Comparison of ENCODE assay signal across 1 cellular context in genomic region chr6:142265476-142265875, GRCh38.
A peak's percentile ranks its signal among the peaks of the same experiment; 100 is the strongest.
TF ChIP-seq lines count a peak whose summit lies in the region.

No MANE protein-coding gene starts in this region.

TF ChIP-seq in HepG2, 621 proteins besides CTCF, POLR2A, EP300 and RAD21 (continued from another document and continues in another):
- TF ChIP-seq ATF6 (CRISPR knock-in tag; conservative IDR thresholded peaks at IDR 0.05) (no peak), ZNF232 (CRISPR knock-in tag; IDR thresholded peaks at IDR 0.05; ENCODE audit: borderline replicate concordance) (no peak), ZNF10 (CRISPR knock-in tag; IDR thresholded peaks at IDR 0.05; ENCODE audit: borderline replicate concordance, low read depth) (no peak), POLR2AphosphoS2 (IDR thresholded peaks at IDR 0.05; ENCODE audit: low read depth, low read length) (no peak), ATM (IDR thresholded peaks at IDR 0.05; ENCODE audit: borderline replicate concordance) (no peak; the same call in 1 of the 2 replicates), FIP1L1 (IDR thresholded peaks at IDR 0.05; ENCODE audit: borderline replicate concordance, insufficient read depth, low read depth, low read length) (no peak), KDM3A (CRISPR knock-in tag; IDR thresholded peaks at IDR 0.05; ENCODE audit: low read depth) (peak; percentile 58; the same call in 1 of the 2 replicates), NR3C1 (CRISPR knock-in tag; IDR thresholded peaks at IDR 0.05) (no peak), MXI1 (IDR thresholded peaks at IDR 0.05; ENCODE audit: borderline replicate concordance, low read depth, low read length) (no peak), ZFP82 (CRISPR knock-in tag; IDR thresholded peaks at IDR 0.05; ENCODE audit: borderline replicate concordance) (no peak), HMG20A (CRISPR knock-in tag; IDR thresholded peaks at IDR 0.05; ENCODE audit: borderline replicate concordance) (peak; percentile 98), MEIS2 (CRISPR knock-in tag; IDR thresholded peaks at IDR 0.05) (no peak), ZBTB25 (CRISPR knock-in tag; IDR thresholded peaks at IDR 0.05) (peak; percentile 72), ELF4 (CRISPR knock-in tag; IDR thresholded peaks at IDR 0.05; ENCODE audit: borderline replicate concordance) (no peak), MBD4 (IDR thresholded peaks at IDR 0.05; ENCODE audit: borderline replicate concordance, low read length) (no peak; the same call in 1 of the 2 replicates), CENPBD1 (CRISPR knock-in tag; IDR thresholded peaks at IDR 0.05; ENCODE audit: borderline replicate concordance, low read depth) (no peak), MTA1 (CRISPR knock-in tag; IDR thresholded peaks at IDR 0.05; ENCODE audit: borderline replicate concordance) (no peak; the same call in 1 of the 2 replicates), NCOA2 (CRISPR knock-in tag; IDR thresholded peaks at IDR 0.05) (peak; percentile 95), ZNF713 (CRISPR knock-in tag; IDR thresholded peaks at IDR 0.05) (no peak), HDAC1 (CRISPR knock-in tag; IDR thresholded peaks at IDR 0.05) (peak; percentile 74; the same call in 1 of the 2 replicates), ZNF367 (CRISPR knock-in tag; IDR thresholded peaks at IDR 0.05; ENCODE audit: borderline replicate concordance) (no peak), MIER2 (CRISPR knock-in tag; IDR thresholded peaks at IDR 0.05) (peak; percentile 83), TCF7 (IDR thresholded peaks at IDR 0.05; ENCODE audit: low read depth) (peak; percentile 71), KMT2B (CRISPR knock-in tag; IDR thresholded peaks at IDR 0.05) (0 out of 2 replicates have a peak, but pooled peaks have one; percentile 65), ZNF570 (CRISPR knock-in tag; IDR thresholded peaks at IDR 0.05; ENCODE audit: borderline replicate concordance) (no peak), IRX3 (CRISPR knock-in tag; IDR thresholded peaks at IDR 0.05; ENCODE audit: borderline replicate concordance, low read depth) (no peak), ZNF382 (CRISPR knock-in tag; IDR thresholded peaks at IDR 0.05; ENCODE audit: borderline replicate concordance) (no peak), ZNF124 (CRISPR knock-in tag; IDR thresholded peaks at IDR 0.05) (peak; percentile 84), TBL1XR1 (IDR thresholded peaks at IDR 0.05; ENCODE audit: borderline replicate concordance, low read length, partially characterized antibody) (peak; percentile 92)
- TF ChIP-seq, protein P1, sequence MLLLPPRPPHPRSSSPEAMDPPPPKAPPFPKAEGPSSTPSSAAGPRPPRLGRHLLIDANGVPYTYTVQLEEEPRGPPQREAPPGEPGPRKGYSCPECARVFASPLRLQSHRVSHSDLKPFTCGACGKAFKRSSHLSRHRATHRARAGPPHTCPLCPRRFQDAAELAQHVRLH (CRISPR knock-in tag; IDR thresholded peaks at IDR 0.05; ENCODE audit: borderline replicate concordance, low read depth) = 0 out of 2 replicates have a peak, but pooled peaks have one; percentile 31
- TF ChIP-seq, protein P2, sequence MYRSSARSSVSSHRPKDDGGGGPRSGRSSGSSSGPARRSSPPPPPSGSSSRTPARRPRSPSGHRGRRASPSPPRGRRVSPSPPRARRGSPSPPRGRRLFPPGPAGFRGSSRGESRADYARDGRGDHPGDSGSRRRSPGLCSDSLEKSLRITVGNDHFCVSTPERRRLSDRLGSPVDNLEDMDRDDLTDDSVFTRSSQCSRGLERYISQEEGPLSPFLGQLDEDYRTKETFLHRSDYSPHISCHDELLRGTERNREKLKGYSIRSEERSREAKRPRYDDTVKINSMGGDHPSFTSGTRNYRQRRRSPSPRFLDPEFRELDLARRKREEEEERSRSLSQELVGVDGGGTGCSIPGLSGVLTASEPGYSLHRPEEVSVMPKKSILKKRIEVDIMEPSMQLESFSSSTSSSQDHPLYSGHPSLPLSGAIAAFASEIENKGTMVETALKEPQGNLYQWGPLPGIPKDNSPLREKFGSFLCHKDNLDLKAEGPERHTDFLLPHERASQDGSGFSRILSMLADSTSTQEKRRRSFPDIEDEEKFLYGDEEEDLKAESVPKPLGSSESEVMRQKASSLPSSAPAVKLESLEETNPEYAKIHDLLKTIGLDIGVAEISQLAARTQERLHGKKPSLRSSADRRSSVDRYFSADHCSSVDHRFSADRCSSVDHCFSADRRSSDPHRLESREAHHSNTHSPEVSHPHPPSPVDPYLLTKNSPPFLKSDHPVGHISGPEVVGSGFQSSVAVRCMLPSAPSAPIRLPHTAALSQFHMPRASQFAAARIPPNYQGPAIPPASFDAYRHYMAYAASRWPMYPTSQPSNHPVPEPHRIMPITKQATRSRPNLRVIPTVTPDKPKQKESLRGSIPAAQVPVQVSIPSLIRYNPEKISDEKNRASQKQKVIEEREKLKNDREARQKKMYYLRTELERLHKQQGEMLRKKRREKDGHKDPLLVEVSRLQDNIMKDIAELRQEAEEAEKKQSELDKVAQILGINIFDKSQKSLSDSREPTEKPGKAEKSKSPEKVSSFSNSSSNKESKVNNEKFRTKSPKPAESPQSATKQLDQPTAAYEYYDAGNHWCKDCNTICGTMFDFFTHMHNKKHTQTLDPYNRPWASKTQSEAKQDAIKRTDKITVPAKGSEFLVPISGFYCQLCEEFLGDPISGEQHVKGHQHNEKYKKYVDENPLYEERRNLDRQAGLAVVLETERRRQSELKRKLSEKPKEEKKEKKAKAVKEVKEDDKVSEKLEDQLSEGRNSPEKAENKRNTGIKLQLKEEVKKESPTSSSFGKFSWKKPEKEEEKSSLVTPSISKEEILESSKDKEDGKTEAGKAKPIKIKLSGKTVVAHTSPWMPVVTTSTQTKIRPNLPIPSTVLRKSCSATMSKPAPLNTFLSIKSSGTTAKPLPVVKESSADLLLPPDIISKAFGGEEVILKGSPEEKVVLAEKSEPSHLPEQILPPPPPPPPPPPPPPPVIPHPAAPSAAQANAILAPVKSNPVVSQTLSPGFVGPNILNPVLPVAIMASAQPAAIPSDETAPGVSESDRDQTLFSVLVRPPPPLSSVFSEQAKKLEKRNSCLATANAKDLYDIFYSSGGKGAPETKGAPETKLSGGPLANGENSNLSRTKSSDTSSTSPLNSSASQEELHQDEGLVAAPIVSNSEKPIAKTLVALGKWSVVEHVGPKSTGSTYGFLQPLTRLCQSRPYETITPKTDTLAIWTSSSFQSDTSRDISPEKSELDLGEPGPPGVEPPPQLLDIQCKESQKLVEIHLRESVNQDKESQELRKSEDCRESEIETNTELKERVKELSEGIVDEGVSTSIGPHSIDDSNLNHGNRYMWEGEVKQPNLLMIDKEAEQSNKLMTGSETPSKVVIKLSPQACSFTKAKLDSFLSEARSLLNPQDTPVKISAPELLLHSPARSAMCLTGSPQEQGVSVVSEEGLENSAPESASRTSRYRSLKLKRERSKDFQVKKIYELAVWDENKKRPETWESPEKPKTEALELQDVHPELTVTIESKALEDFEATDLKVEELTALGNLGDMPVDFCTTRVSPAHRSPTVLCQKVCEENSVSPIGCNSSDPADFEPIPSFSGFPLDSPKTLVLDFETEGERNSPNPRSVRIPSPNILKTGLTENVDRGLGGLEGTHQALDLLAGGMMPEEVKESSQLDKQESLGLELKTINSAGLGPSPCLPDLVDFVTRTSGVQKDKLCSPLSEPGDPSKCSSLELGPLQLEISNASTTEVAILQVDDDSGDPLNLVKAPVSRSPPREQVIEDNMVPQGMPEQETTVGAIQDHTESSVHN (CRISPR knock-in tag; IDR thresholded peaks at IDR 0.05) = no peak
- TF ChIP-seq, protein P3, sequence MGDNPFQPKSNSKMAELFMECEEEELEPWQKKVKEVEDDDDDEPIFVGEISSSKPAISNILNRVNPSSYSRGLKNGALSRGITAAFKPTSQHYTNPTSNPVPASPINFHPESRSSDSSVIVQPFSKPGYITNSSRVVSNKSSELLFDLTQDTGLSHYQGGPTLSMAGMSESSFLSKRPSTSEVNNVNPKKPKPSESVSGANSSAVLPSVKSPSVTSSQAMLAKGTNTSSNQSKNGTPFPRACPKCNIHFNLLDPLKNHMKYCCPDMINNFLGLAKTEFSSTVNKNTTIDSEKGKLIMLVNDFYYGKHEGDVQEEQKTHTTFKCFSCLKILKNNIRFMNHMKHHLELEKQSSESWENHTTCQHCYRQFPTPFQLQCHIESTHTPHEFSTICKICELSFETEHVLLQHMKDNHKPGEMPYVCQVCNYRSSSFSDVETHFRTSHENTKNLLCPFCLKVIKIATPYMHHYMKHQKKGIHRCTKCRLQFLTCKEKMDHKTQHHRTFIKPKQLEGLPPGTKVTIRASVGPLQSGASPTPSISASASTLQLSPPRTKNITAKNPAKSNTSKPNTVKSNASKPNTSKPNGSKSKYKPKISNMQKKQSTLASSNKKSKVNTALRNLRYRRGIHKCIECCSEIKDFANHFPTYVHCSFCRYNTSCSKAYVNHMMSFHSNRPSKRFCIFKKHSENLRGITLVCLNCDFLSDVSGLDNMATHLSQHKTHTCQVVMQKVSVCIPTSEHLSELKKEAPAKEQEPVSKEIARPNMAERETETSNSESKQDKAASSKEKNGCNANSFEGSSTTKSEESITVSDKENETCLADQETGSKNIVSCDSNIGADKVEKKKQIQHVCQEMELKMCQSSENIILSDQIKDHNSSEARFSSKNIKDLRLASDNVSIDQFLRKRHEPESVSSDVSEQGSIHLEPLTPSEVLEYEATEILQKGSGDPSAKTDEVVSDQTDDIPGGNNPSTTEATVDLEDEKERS (CRISPR knock-in tag; IDR thresholded peaks at IDR 0.05) = no peak
- TF ChIP-seq, protein P4, sequence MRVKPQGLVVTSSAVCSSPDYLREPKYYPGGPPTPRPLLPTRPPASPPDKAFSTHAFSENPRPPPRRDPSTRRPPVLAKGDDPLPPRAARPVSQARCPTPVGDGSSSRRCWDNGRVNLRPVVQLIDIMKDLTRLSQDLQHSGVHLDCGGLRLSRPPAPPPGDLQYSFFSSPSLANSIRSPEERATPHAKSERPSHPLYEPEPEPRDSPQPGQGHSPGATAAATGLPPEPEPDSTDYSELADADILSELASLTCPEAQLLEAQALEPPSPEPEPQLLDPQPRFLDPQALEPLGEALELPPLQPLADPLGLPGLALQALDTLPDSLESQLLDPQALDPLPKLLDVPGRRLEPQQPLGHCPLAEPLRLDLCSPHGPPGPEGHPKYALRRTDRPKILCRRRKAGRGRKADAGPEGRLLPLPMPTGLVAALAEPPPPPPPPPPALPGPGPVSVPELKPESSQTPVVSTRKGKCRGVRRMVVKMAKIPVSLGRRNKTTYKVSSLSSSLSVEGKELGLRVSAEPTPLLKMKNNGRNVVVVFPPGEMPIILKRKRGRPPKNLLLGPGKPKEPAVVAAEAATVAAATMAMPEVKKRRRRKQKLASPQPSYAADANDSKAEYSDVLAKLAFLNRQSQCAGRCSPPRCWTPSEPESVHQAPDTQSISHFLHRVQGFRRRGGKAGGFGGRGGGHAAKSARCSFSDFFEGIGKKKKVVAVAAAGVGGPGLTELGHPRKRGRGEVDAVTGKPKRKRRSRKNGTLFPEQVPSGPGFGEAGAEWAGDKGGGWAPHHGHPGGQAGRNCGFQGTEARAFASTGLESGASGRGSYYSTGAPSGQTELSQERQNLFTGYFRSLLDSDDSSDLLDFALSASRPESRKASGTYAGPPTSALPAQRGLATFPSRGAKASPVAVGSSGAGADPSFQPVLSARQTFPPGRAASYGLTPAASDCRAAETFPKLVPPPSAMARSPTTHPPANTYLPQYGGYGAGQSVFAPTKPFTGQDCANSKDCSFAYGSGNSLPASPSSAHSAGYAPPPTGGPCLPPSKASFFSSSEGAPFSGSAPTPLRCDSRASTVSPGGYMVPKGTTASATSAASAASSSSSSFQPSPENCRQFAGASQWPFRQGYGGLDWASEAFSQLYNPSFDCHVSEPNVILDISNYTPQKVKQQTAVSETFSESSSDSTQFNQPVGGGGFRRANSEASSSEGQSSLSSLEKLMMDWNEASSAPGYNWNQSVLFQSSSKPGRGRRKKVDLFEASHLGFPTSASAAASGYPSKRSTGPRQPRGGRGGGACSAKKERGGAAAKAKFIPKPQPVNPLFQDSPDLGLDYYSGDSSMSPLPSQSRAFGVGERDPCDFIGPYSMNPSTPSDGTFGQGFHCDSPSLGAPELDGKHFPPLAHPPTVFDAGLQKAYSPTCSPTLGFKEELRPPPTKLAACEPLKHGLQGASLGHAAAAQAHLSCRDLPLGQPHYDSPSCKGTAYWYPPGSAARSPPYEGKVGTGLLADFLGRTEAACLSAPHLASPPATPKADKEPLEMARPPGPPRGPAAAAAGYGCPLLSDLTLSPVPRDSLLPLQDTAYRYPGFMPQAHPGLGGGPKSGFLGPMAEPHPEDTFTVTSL (CRISPR knock-in tag; IDR thresholded peaks at IDR 0.05; ENCODE audit: borderline replicate concordance) = peak; percentile 98
